1 cellular context compared by ENCODE assay signal in the genomic region with DNA sequence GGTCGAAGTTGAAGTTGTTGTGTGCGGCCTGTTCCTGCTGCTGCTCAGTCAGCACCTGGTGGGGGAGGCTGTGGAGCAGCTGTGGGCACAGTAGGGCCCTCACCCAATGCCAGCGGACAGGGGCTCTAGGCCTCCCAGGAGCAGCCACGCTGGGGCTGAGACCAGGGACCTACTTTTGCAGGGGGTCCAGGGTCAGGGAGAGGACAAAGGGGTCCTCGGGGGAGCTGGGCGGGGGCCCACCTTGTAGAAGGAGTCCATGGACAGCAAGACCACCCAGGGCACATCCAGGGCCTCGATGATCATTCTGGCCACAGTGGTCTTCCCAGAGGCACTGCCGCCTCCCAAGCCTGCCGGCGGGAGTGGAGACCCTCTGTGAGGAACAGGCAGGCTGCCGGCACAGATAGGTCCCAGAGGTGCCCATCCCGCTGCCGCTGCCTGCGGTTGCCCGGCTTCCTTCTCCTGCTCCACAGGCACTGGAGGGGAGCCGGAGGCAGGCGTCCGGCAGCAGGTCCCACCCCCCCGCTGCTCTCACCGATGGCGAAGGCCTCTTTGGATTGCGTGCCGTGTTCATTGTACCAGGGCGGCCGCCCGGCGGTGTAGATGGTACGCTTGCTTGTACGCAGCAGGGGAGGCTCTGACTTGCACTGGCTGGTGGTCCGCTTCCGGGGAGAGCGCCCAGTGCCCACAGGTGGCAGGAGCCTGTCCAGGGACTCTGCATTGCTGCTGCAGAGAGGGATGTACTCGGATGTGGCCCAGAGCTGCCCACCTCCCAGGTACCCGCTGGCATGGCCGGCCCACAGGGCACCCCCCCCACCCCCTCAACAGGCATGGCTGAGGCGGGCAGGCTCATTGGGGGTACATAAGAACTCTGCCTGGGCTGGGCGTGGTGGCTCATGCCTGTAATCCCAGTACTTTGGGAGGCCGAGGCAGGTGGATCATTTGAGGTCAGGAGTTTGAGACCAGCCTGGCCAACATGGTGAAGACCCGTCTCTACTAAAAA.
TF ChIP-seq lines count a peak whose summit lies in the region.

No MANE protein-coding gene starts in this region.

TF ChIP-seq in HepG2, 621 proteins besides CTCF, POLR2A, EP300 and RAD21:
- TF ChIP-seq, protein P1, sequence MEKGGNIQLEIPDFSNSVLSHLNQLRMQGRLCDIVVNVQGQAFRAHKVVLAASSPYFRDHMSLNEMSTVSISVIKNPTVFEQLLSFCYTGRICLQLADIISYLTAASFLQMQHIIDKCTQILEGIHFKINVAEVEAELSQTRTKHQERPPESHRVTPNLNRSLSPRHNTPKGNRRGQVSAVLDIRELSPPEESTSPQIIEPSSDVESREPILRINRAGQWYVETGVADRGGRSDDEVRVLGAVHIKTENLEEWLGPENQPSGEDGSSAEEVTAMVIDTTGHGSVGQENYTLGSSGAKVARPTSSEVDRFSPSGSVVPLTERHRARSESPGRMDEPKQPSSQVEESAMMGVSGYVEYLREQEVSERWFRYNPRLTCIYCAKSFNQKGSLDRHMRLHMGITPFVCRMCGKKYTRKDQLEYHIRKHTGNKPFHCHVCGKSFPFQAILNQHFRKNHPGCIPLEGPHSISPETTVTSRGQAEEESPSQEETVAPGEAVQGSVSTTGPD (CRISPR knock-in tag; IDR thresholded peaks at IDR 0.05) = no peak
- TF ChIP-seq, protein P2, sequence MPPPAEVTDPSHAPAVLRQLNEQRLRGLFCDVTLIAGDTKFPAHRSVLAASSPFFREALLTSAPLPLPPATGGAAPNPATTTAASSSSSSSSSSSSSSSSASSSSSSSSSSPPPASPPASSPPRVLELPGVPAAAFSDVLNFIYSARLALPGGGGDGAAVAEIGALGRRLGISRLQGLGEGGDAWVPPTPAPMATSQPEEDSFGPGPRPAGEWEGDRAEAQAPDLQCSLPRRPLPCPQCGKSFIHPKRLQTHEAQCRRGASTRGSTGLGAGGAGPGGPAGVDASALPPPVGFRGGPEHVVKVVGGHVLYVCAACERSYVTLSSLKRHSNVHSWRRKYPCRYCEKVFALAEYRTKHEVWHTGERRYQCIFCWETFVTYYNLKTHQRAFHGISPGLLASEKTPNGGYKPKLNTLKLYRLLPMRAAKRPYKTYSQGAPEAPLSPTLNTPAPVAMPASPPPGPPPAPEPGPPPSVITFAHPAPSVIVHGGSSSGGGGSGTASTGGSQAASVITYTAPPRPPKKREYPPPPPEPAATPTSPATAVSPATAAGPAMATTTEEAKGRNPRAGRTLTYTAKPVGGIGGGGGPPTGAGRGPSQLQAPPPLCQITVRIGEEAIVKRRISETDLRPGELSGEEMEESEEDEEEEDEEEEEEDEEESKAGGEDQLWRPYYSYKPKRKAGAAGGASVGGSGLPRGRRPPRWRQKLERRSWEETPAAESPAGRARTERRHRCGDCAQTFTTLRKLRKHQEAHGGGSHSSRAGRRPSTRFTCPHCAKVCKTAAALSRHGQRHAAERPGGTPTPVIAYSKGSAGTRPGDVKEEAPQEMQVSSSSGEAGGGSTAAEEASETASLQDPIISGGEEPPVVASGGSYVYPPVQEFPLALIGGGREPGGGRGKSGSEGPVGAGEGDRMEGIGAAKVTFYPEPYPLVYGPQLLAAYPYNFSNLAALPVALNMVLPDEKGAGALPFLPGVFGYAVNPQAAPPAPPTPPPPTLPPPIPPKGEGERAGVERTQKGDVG (CRISPR knock-in tag; IDR thresholded peaks at IDR 0.05; ENCODE audit: borderline replicate concordance) = no peak
- TF ChIP-seq ZC3H13 (CRISPR knock-in tag; IDR thresholded peaks at IDR 0.05) (no peak), AGO2 (optimal IDR thresholded peaks at IDR 0.05; ENCODE audit: low read depth, low read length) (peak; percentile 82), RBFOX2 (IDR thresholded peaks at IDR 0.05; ENCODE audit: low read depth, low read length) (peak; percentile 38; the same call in 1 of the 2 replicates), PCBP1 (IDR thresholded peaks at IDR 0.05; ENCODE audit: borderline replicate concordance, low read depth, low read length) (0 out of 2 replicates have a peak, but pooled peaks have one; percentile 39), ZNF768 (CRISPR knock-in tag; IDR thresholded peaks at IDR 0.05) (peak; percentile 3; the same call in 1 of the 2 replicates), HOXA9 (CRISPR knock-in tag; IDR thresholded peaks at IDR 0.05; ENCODE audit: borderline replicate concordance) (0 out of 2 replicates have a peak, but pooled peaks have one; percentile 10), RBM22 (optimal IDR thresholded peaks at IDR 0.05; ENCODE audit: low read length) (peak; percentile 18)
- TF ChIP-seq, protein P3, sequence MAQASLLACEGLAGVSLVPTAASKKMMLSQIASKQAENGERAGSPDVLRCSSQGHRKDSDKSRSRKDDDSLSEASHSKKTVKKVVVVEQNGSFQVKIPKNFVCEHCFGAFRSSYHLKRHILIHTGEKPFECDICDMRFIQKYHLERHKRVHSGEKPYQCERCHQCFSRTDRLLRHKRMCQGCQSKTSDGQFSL (CRISPR knock-in tag; IDR thresholded peaks at IDR 0.05) = peak; percentile 46; the same call in 1 of the 2 replicates
